ENCODE assay signal across 8 cellular contexts in the genomic region with DNA sequence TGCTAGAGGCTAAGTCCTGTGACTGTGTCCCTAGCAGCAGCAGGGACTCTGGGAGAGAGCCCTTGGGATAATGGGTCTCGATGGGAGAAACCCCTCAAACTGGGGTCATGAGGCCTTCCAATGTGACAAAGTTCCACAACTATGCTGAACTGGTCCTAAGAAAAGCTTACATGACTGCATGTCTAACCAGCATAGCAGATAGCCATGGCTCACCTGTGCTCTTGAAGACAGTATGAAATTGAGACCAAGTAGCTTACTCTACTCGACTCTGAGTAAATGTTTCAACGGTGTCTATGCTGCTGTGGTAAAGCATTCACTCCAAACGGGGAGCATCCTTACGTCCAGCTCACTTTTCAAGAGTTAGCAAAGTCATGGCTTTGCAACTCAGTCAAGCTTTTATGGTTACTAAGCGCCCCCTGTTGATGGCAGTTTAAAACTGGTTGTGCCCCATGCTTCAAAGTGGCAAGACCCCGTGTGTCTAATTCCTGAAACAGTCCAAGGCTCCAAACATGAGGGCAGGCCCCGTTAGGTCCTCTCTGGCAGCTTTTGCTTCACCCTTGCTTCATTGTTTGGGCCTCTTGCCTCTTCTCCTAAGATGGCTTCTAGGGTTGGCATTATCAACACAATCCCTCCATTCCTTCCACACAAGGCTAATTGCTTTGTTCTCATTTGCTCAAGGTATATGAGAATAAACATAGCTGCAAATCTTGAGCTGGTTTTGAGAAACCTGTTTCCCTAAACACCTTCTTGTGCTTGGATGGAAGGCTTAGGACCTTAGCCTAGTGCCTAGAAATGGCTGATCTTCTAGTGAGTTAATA. TPM values are rescaled to one million over a fixed set of nuclear protein-coding genes. Genes with fewer than 3 reads are reported as not detected.
DNase-seq lines count a peak whose midpoint lies in the region; TF ChIP-seq lines count a peak whose summit lies in the region.

No MANE protein-coding gene starts in this region.

- H3K4me1 Mint-ChIP-seq in CD14-positive monocyte: peaks cover 2% of the 10 kb centered on the region
- peaks cover 2% of the 10 kb centered on the region for H3K4me1 Mint-ChIP-seq in activated naive CD4-positive, alpha-beta T cell treated with anti-CD3 and anti-CD28 coated beads for 36 hours (ENCODE audit: low read depth)

- H3K4me1 ChIP-seq in SJCRH30 (peaks cover 2% of the 10 kb centered on the region; the same call in 1 of the 2 replicates), uterus (no peaks in the 10 kb centered on the region)

- H3K36me3 ChIP-seq in SJCRH30 (no peaks in the 10 kb centered on the region), uterus (no peaks in the 10 kb centered on the region)

- CTCF ChIA-PET in activated naive CD4-positive, alpha-beta T cell treated with anti-CD3 and anti-CD28 coated beads for 36 hours (lab: Charles Lee): interaction anchor here (0.7 to 8.9 kb wide), 51 partner anchors 9 to 772 kb away, joined by 3 to 214 read pairs (median 4); no protein-coding TSS in a partner anchor

- no peaks in the 10 kb centered on the region for H3K9me3 ChIP-seq in SJCRH30 (replicated peaks)
- H3K9me3 ChIP-seq in uterus: no peaks in the 10 kb centered on the region

- no peak overlapping the region for H3K4me3 Mint-ChIP-seq in CD14-positive monocyte
- no peak overlapping the region for H3K4me3 Mint-ChIP-seq in activated naive CD4-positive, alpha-beta T cell treated with anti-CD3 and anti-CD28 coated beads for 36 hours

- no peaks in the 10 kb centered on the region for H3K9me3 Mint-ChIP-seq in CD14-positive monocyte
- H3K9me3 Mint-ChIP-seq in activated naive CD4-positive, alpha-beta T cell treated with anti-CD3 and anti-CD28 coated beads for 36 hours: no peaks in the 10 kb centered on the region

- no peaks in the 10 kb centered on the region for H3K36me3 Mint-ChIP-seq in CD14-positive monocyte
- H3K36me3 Mint-ChIP-seq in activated naive CD4-positive, alpha-beta T cell treated with anti-CD3 and anti-CD28 coated beads for 36 hours (ENCODE audit: low read depth): no peaks in the 10 kb centered on the region

- no peak for TF ChIP-seq POLR2A in uterus (IDR thresholded peaks at IDR 0.05)

- intact Hi-C loops in CD14-positive monocyte (cut with micrococcal nuclease) (loop anchor here (5.0 kb wide), 3 partner anchors 106 to 156 kb away; no protein-coding TSS in a partner anchor), posterior cingulate gyrus (cut with DNase I) (loop anchor here (1.0 to 5.0 kb wide), 2 partner anchors 41 to 108 kb away; no protein-coding TSS in a partner anchor), uterus (cut with DNase I; ENCODE audit: low total_unique reads) (loop anchor here (10.0 kb wide), 1 partner anchor 109 kb away; no protein-coding TSS in a partner anchor)
- intact Hi-C loops in activated naive CD4-positive, alpha-beta T cell treated with anti-CD3 and anti-CD28 coated beads for 36 hours (cut with micrococcal nuclease): loop anchor here (1.0 to 5.0 kb wide), 8 partner anchors 47 to 1026 kb away; no protein-coding TSS in a partner anchor

- TF ChIP-seq CTCF in CD14-positive monocyte (IDR thresholded peaks at IDR 0.05) (peak; percentile 84), uterus (IDR thresholded peaks at IDR 0.05) (peak; percentile 59 to 84 (median 68))

- H3K27me3 ChIP-seq in SJCRH30: no peaks in the 10 kb centered on the region
- no peaks in the 10 kb centered on the region for H3K27me3 ChIP-seq in uterus

- DNase-seq in CD14-positive monocyte (ENCODE audit: low spot score): peak; percentile 48
- peak; percentile 50 for DNase-seq in GM19238 (ENCODE audit: insufficient read length, low spot score)
- DNase-seq in HuH-7 (ENCODE audit: low spot score): peak; percentile 44
- DNase-seq in SJCRH30: peak; percentile 82 to 97
- peak; percentile 81 for DNase-seq in activated naive CD4-positive, alpha-beta T cell treated with anti-CD3 and anti-CD28 coated beads for 36 hours
- peak; percentile 68 for DNase-seq in glomerular endothelial cell (ENCODE audit: extremely low read depth, low read depth, low spot score)
- DNase-seq in posterior cingulate gyrus: peak in 8 of 10 donors; percentile 28 to 90 (median 62)
- peak; percentile 40 to 70 for DNase-seq in uterus

- no peak overlapping the region for H3K27ac Mint-ChIP-seq in CD14-positive monocyte
- H3K27ac Mint-ChIP-seq in activated naive CD4-positive, alpha-beta T cell treated with anti-CD3 and anti-CD28 coated beads for 36 hours: no peak overlapping the region

- H3K27ac ChIP-seq in SJCRH30 (no peak overlapping the region), uterus (no peak overlapping the region)

- H3K4me3 ChIP-seq in SJCRH30 (no peak overlapping the region), uterus (no peak overlapping the region)

- H3K27me3 Mint-ChIP-seq in CD14-positive monocyte (ENCODE audit: low read depth in 3 of 3): peaks cover 0 to 2% (median 0%) of the 10 kb centered on the region in 3 donors
- no peaks in the 10 kb centered on the region for H3K27me3 Mint-ChIP-seq in activated naive CD4-positive, alpha-beta T cell treated with anti-CD3 and anti-CD28 coated beads for 36 hours (ENCODE audit: low read depth)

RNA-seq across cellular contexts. Expression of gene CCNG2, which starts 46.6 kb away (rescaled TPM):
- 10 to 100 TPM; 17.6 to 26.4 TPM for polyA plus RNA-seq in CD14-positive monocyte
- total RNA-seq in SJCRH30 (2014; rRNA removed; shearing (Covaris generic)): 48.0 and 52.6 TPM in 2 replicates
- total RNA-seq in activated naive CD4-positive, alpha-beta T cell treated with anti-CD3 and anti-CD28 coated beads for 36 hours: 10 to 100 TPM; 21.6 to 22.5 TPM
- total RNA-seq in glomerular endothelial cell: 19.6 and 23.9 TPM in 2 replicates
- 10 to 100 TPM; 21.3 to 67.0 (median 28.7) TPM for total RNA-seq in uterus
